In genomic region chr12:125890983-125891382, GRCh38 we compare ENCODE assay signal across 19 cellular contexts.
DNase-seq lines count a peak whose midpoint lies in the region; ATAC-seq, FAIRE-seq and TF ChIP-seq lines count a peak whose summit lies in the region.
"Had no signal": no experiment of that assay in that cellular context is flagged by ENCODE, and none has a peak within 500 bp of the region (broad histone marks: within the 10 kb centered on the region; RNA-seq: fewer than 3 reads in every experiment).

No MANE protein-coding gene starts in this region.

- peaks cover 6% of the 10 kb centered on the region for H3K9me3 Mint-ChIP-seq in activated T-helper 2 cell treated with anti-CD3 and anti-CD28 coated beads, Interferon-gamma antibody, Interleukin-2, Interleukin-4, amounts not matched to agents 10 μg/mL and 5 μg/mL and 100 μg/mL, durations not matched to agents 14 hours and 24 hours and 36 hours

- H3K27ac Mint-ChIP-seq in activated T-helper 2 cell treated with anti-CD3 and anti-CD28 coated beads, Interferon-gamma antibody, Interleukin-2, Interleukin-4, amounts not matched to agents 10 μg/mL and 5 μg/mL and 100 μg/mL, durations not matched to agents 14 hours and 24 hours and 36 hours: no peak overlapping the region
- H3K27ac Mint-ChIP-seq: IgD-negative memory B cell had no signal

- H3K4me1 ChIP-seq in body of pancreas (peaks cover 23% of the 10 kb centered on the region), rectal smooth muscle tissue (ENCODE audit: control insufficient read depth, insufficient read depth, low read length) (peaks cover 12% of the 10 kb centered on the region)

- H3K27me3 Mint-ChIP-seq in activated T-helper 2 cell treated with anti-CD3 and anti-CD28 coated beads, Interferon-gamma antibody, Interleukin-2, Interleukin-4, amounts not matched to agents 10 μg/mL and 5 μg/mL and 100 μg/mL, durations not matched to agents 14 hours and 24 hours and 36 hours (ENCODE audit: low read depth): no peaks in the 10 kb centered on the region

- H3K27ac ChIP-seq in body of pancreas (peak overlapping the region in 3 of 4 donors; percentile 26 to 58 (median 51)), rectal smooth muscle tissue (ENCODE audit: low read depth, low read length) (peak overlapping the region; percentile 28)
- H3K27ac ChIP-seq: SK-N-MC, stomach had no signal

- ATAC-seq in body of pancreas (no peak), SK-N-SH treated with all-trans-retinoic acid at 6 μM for 48 hours (no peak), HG03135 (IDR thresholded peaks at IDR 0.05; ENCODE audit: unreplicated experiment) (no peak)

- no peaks in the 10 kb centered on the region for H3K4me1 Mint-ChIP-seq in activated T-helper 2 cell treated with anti-CD3 and anti-CD28 coated beads, Interferon-gamma antibody, Interleukin-2, Interleukin-4, amounts not matched to agents 10 μg/mL and 5 μg/mL and 100 μg/mL, durations not matched to agents 14 hours and 24 hours and 36 hours (ENCODE audit: low read depth)
- H3K4me1 Mint-ChIP-seq: IgD-negative memory B cell had no signal

- TF ChIP-seq POLR2A in body of pancreas (IDR thresholded peaks at IDR 0.05) (no peak), GM12891 (IDR thresholded peaks at IDR 0.05; ENCODE audit: low read depth, low read length) (no peak)

- no peaks in the 10 kb centered on the region for H3K9me3 ChIP-seq in body of pancreas
- H3K9me3 ChIP-seq: stomach had no signal

- H3K36me3 ChIP-seq in body of pancreas (replicated peaks in 1 of 2; ENCODE audit: insufficient read depth in 1 of 2, low read depth in 2 of 2) (no peaks in the 10 kb centered on the region), rectal smooth muscle tissue (ENCODE audit: control insufficient read depth, insufficient read depth, low read length) (no peaks in the 10 kb centered on the region)
- H3K36me3 ChIP-seq: stomach had no signal

- intact Hi-C loops in body of pancreas (cut with DNase I): no loop called here
- intact Hi-C loops in activated T-helper 2 cell treated with anti-CD3 and anti-CD28 coated beads, Interferon-gamma antibody, Interleukin-2, Interleukin-4, amounts not matched to agents 10 μg/mL and 5 μg/mL and 100 μg/mL, durations not matched to agents 14 hours and 24 hours and 36 hours (cut with micrococcal nuclease): no loop called here

- H3K27me3 ChIP-seq in body of pancreas (no peaks in the 10 kb centered on the region), rectal smooth muscle tissue (ENCODE audit: control insufficient read depth, insufficient read depth, low read length) (no peaks in the 10 kb centered on the region)
- H3K27me3 ChIP-seq: stomach had no signal

- no peak overlapping the region for H3K4me3 Mint-ChIP-seq in activated T-helper 2 cell treated with anti-CD3 and anti-CD28 coated beads, Interferon-gamma antibody, Interleukin-2, Interleukin-4, amounts not matched to agents 10 μg/mL and 5 μg/mL and 100 μg/mL, durations not matched to agents 14 hours and 24 hours and 36 hours (ENCODE audit: low read depth)
- H3K4me3 Mint-ChIP-seq: IgD-negative memory B cell, neural crest cell had no signal

- no peak for FAIRE-seq in GM12891 (lab: Jason Lieb, UNC)

- no peaks in the 10 kb centered on the region for H3K36me3 Mint-ChIP-seq in activated T-helper 2 cell treated with anti-CD3 and anti-CD28 coated beads, Interferon-gamma antibody, Interleukin-2, Interleukin-4, amounts not matched to agents 10 μg/mL and 5 μg/mL and 100 μg/mL, durations not matched to agents 14 hours and 24 hours and 36 hours (ENCODE audit: low read depth)
- H3K36me3 Mint-ChIP-seq: IgD-negative memory B cell had no signal

- DNase-seq in LHCN-M2 (ENCODE audit: low read depth): peak; percentile 56
- no peak for DNase-seq in body of pancreas
- DNase-seq in inferior parietal cortex (ENCODE audit: extremely low spot score): peak; percentile 13
- no peak for DNase-seq in GM12891 (ENCODE audit: insufficient read length, low spot score)
- DNase-seq in activated T-helper 2 cell treated with anti-CD3 and anti-CD28 coated beads, Interferon-gamma antibody, Interleukin-2, Interleukin-4, amounts not matched to agents 10 μg/mL and 5 μg/mL and 100 μg/mL, durations not matched to agents 14 hours and 24 hours and 36 hours (ENCODE audit: low spot score): no peak
- DNase-seq: activated CD4-positive, alpha-beta T cell treated with anti-CD3 and anti-CD28 coated beads for 1 hour; activated effector memory CD4-positive, alpha-beta T cell treated with anti-CD3 and anti-CD28 coated beads, Interleukin-2, amount 50 U/mL, for 16 hours; erythroblast; MV-4-11; NCI-H2081; NCI-H510A treated with DMSO at 0.1 percent for 48 hours; stomach; T-helper 9 cell had no signal

- TF ChIP-seq CTCF in body of pancreas (IDR thresholded peaks at IDR 0.05): no peak

- H3K4me3 ChIP-seq in body of pancreas: no peak overlapping the region
- H3K4me3 ChIP-seq in rectal smooth muscle tissue (ENCODE audit: low read length): no peak overlapping the region
- H3K4me3 ChIP-seq: SK-N-MC, stomach had no signal

- no peak overlapping the region for H3K9ac ChIP-seq in rectal smooth muscle tissue (ENCODE audit: low read length)

- WGBS in body of pancreas, 2 donors: 54 to 66% methylated on average over 6 of the region's 6 CpGs

TF ChIP-seq in SK-N-SH treated with all-trans-retinoic acid at 6 μM for 48 hours, 23 proteins besides CTCF, POLR2A, EP300 and RAD21:
- TF ChIP-seq ISL1 (CRISPR knock-in tag; IDR thresholded peaks at IDR 0.05) (no peak), BACH2 (CRISPR knock-in tag; IDR thresholded peaks at IDR 0.05; ENCODE audit: borderline replicate concordance) (no peak), ARNTL (CRISPR knock-in tag; IDR thresholded peaks at IDR 0.05; ENCODE audit: borderline replicate concordance, low read depth) (no peak), CSRNP3 (CRISPR knock-in tag; IDR thresholded peaks at IDR 0.05) (no peak), RARB (CRISPR knock-in tag; IDR thresholded peaks at IDR 0.05) (no peak), SNAI2 (CRISPR knock-in tag; IDR thresholded peaks at IDR 0.05) (no peak), ZNF8 (CRISPR knock-in tag; IDR thresholded peaks at IDR 0.05) (no peak), TOX (CRISPR knock-in tag; IDR thresholded peaks at IDR 0.05; ENCODE audit: borderline replicate concordance) (no peak)

TF ChIP-seq in GM12891, 5 proteins besides CTCF, POLR2A, EP300 and RAD21:
- no peak for TF ChIP-seq POLR2AphosphoS5 (IDR thresholded peaks at IDR 0.05; ENCODE audit: low read depth, low read length)
- TF ChIP-seq SPI1 (IDR thresholded peaks at IDR 0.05; ENCODE audit: low read depth, low read length): no peak
- TF ChIP-seq PAX5 (IDR thresholded peaks at IDR 0.05; ENCODE audit: insufficient read depth, low read length, severe bottlenecking): no peak
- TF ChIP-seq POU2F2 (IDR thresholded peaks at IDR 0.05; ENCODE audit: low read depth, low read length): no peak
- TF ChIP-seq TAF1 (IDR thresholded peaks at IDR 0.05; ENCODE audit: low read depth, low read length): no peak

Comparison
In these comparisons a context has a peak if more than half of its experiments do, and no peak if none do; other contexts are left out.
1. DNase-seq: peak in LHCN-M2 (single experiment) and inferior parietal cortex (single experiment); none in body of pancreas (0 of 4), GM12891 (single experiment) and activated T-helper 2 cell treated with anti-CD3 and anti-CD28 coated beads, Interferon-gamma antibody, Interleukin-2, Interleukin-4, amounts not matched to agents 10 μg/mL and 5 μg/mL and 100 μg/mL, durations not matched to agents 14 hours and 24 hours and 36 hours (single experiment).